Comparison of ENCODE assay signal across 8 cellular contexts in the genomic region with DNA sequence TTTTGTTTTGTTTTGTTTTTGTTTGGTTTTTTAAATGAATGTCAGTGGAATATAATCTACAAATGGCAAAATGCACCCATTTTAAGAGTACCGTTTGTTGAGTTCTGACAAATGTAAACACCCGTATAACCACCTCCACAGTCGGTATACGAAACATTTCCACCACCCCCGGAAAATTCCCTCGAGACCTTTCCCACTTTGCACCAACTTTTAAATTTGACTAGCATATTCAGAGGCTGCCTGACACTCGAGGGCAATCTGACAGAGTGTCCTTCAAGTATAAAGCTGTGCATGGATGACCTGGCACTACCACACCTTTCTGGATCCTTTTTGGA. TPM values are rescaled to one million over a fixed set of nuclear protein-coding genes. Genes with fewer than 3 reads are reported as not detected.
DNase-seq lines count a peak whose midpoint lies in the region; ATAC-seq and TF ChIP-seq lines count a peak whose summit lies in the region.

No MANE protein-coding gene starts in this region.

- H3K9me3 ChIP-seq in Peyer's patch = no peaks in the 10 kb centered on the region

- H3K9me3 Mint-ChIP-seq in progenitor cell of endocrine pancreas (ENCODE audit: low read depth) = no peaks in the 10 kb centered on the region

- TF ChIP-seq CTCF in Peyer's patch (IDR thresholded peaks at IDR 0.05) (no peak), epithelial cell of esophagus (IDR thresholded peaks at IDR 0.05; ENCODE audit: insufficient read depth, low read depth, low read length, missing control alignments) (no peak), progenitor cell of endocrine pancreas (IDR thresholded peaks at IDR 0.05; ENCODE audit: unreplicated experiment) (no peak)

- H3K27me3 ChIP-seq in Peyer's patch = no peaks in the 10 kb centered on the region

- no peaks in the 10 kb centered on the region for H3K36me3 Mint-ChIP-seq in progenitor cell of endocrine pancreas (ENCODE audit: insufficient read depth)

- H3K27ac Mint-ChIP-seq in progenitor cell of endocrine pancreas = peak overlapping the region; percentile 83

- peaks cover 28% of the 10 kb centered on the region for H3K4me1 Mint-ChIP-seq in progenitor cell of endocrine pancreas (ENCODE audit: low read depth)

- peak overlapping the region; percentile 71 for H3K4me3 Mint-ChIP-seq in progenitor cell of endocrine pancreas (ENCODE audit: low read depth)

- H3K36me3 ChIP-seq in Peyer's patch = no peaks in the 10 kb centered on the region

- H3K27me3 Mint-ChIP-seq in progenitor cell of endocrine pancreas = no peaks in the 10 kb centered on the region

- DNase-seq in Peyer's patch = no peak
- no peak for DNase-seq in epithelial cell of esophagus (ENCODE audit: low read depth)
- DNase-seq in progenitor cell of endocrine pancreas (ENCODE audit: low spot score, unreplicated experiment) = no peak
- DNase-seq in NOMO-1 (lab: John Stamatoyannopoulos, UW; ENCODE audit: unreplicated experiment in 2 of 2) = no peak
- no peak for DNase-seq in middle frontal gyrus (ENCODE audit: extremely low spot score, low spot score)
- no peak for DNase-seq in SW480 (ENCODE audit: low spot score)

- peak overlapping the region in 2 of 4 donors; percentile 59 to 84 for H3K27ac ChIP-seq in Peyer's patch

- ATAC-seq in HG03520 (IDR thresholded peaks at IDR 0.05; ENCODE audit: unreplicated experiment) = no peak

- no peak for TF ChIP-seq POLR2A in Peyer's patch (IDR thresholded peaks at IDR 0.05)

- H3K4me3 ChIP-seq in GM08714 (ENCODE audit: low read length) (peak overlapping the region; percentile 69; the same call in 1 of the 2 replicates), Peyer's patch (peak overlapping the region; percentile 61 to 80 (median 72)), epithelial cell of esophagus (ENCODE audit: low read length) (peak overlapping the region; percentile 72)

- peaks cover 0 to 12% (median 5%) of the 10 kb centered on the region in 4 donors for H3K4me1 ChIP-seq in Peyer's patch

RNA-seq across cellular contexts. Expression of a gene that starts 0.6 kb away (rescaled TPM):
- 10 to 100 TPM in 1 of 4 donors, 1 to 10 TPM in 3; 4.5 to 40.4 (median 6.2) TPM for total RNA-seq in Peyer's patch
- 60.4 and 72.2 TPM in 2 replicates for total RNA-seq in progenitor cell of endocrine pancreas
